14 cellular contexts compared by ENCODE assay signal in the genomic region with DNA sequence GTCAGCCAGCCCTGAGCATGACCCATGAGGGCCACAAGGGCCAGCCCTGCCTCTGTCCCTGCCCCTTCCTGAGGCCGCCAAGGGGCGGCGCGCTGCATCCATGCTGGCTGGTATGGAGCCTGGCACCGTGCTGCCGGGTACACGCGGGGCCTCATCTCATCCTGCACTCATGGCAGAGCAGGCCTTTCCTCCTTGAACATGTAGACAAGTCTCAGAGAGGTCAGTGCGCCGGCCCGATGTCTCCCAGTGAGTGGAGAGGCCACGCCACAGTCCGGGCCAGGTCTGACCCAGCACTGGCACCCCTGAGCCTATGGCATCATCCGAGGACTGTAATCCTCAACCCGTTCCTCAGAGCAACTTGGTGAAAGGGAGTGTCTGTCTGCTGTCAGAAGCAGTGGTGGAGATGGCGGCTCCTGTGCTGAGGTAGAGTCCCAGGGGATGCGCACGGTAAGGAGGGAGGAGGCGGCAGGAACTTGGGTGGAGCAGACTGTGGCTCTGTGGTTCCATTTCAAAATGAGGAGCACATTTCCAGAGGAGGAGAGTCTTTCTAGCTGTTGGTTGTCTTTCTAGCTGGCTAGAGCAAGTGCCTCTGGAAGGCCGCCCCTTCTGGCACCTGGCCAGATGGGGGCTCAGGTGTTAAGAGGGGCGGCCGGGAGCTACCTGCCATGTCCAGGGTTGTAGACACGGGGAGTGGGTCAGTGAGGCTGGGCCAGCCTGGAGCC. TPM values are rescaled to one million over a fixed set of nuclear protein-coding genes. Genes with fewer than 3 reads are reported as not detected.
DNase-seq lines count a peak whose midpoint lies in the region; ATAC-seq and TF ChIP-seq lines count a peak whose summit lies in the region.
"Had no signal": no experiment of that assay in that cellular context is flagged by ENCODE, and none has a peak within 500 bp of the region (broad histone marks: within the 10 kb centered on the region; RNA-seq: fewer than 3 reads in every experiment).

No MANE protein-coding gene starts in this region.

- no peak overlapping the region for H3K4me3 ChIP-seq in CD8-positive, alpha-beta memory T cell (ENCODE audit: low read length)
- H3K4me3 ChIP-seq in ascending aorta (no peak overlapping the region), right atrium auricular region (no peak overlapping the region)

- H3K27me3 ChIP-seq in CD8-positive, alpha-beta memory T cell (ENCODE audit: insufficient read depth, low read length, poor library complexity, severe bottlenecking), result no peaks in the 10 kb centered on the region
- H3K27me3 ChIP-seq in ascending aorta (no peaks in the 10 kb centered on the region), right atrium auricular region (no peaks in the 10 kb centered on the region)

- peak overlapping the region in 1 of 8 donors; percentile 63 for H3K27ac Mint-ChIP-seq in CD8-positive, alpha-beta memory T cell
- H3K27ac Mint-ChIP-seq: activated T-helper 2 cell treated with anti-CD3 and anti-CD28 coated beads, Interferon-gamma antibody, Interleukin-2, Interleukin-4, amounts not matched to agents 10 μg/mL and 5 μg/mL and 100 μg/mL, durations not matched to agents 14 hours and 24 hours and 36 hours had no signal

- H3K27ac ChIP-seq in CD8-positive, alpha-beta memory T cell (ENCODE audit: low read depth, low read length), result peak overlapping the region; percentile 31
- H3K27ac ChIP-seq in ascending aorta (peak overlapping the region; percentile 77), right atrium auricular region (peak overlapping the region; percentile 42 to 56)
- H3K27ac ChIP-seq: C4-2B had no signal

- TF ChIP-seq CTCF in ascending aorta (IDR thresholded peaks at IDR 0.05), result peak; percentile 6 to 47 (median 23)
- TF ChIP-seq CTCF in right atrium auricular region (IDR thresholded peaks at IDR 0.05), result no peak

- intact Hi-C loops in ascending aorta (cut with DNase I) (loop anchor here (2.0 kb wide), 1 partner anchor 33 kb away; no protein-coding TSS in a partner anchor), sciatic nerve (cut with DNase I) (no loop called here)

- no peak overlapping the region for H3K4me3 Mint-ChIP-seq in CD8-positive, alpha-beta memory T cell

- DNase-seq in CD8-positive, alpha-beta memory T cell, result no peak
- peak in 1 of 2 donors; percentile 73 for DNase-seq in ascending aorta (ENCODE audit: low spot score in 2 of 2)
- DNase-seq in right atrium auricular region (ENCODE audit: low spot score), result no peak
- DNase-seq in sciatic nerve (ENCODE audit: low spot score), result no peak
- no peak for DNase-seq in NCI-H1092 treated with DMSO at 0.1 percent for 48 hours (lab: John Stamatoyannopoulos, UW)
- DNase-seq in KBM-7, result no peak
- DNase-seq: dermis blood vessel endothelial cell; NCI-H446 treated with DMSO at 0.1 percent for 48 hours; SHP77; stimulated activated naive CD4-positive, alpha-beta T cell treated with Interleukin-2 at 50 U/mL for 16 hours had no signal

- CTCF ChIA-PET in CD8-positive, alpha-beta memory T cell (lab: Charles Lee), result no interaction called here

- peaks cover 0 to 53% (median 7%) of the 10 kb centered on the region in 3 donors for H3K36me3 Mint-ChIP-seq in CD8-positive, alpha-beta memory T cell

- ATAC-seq in sciatic nerve (peak; percentile 64), GM18870 (IDR thresholded peaks at IDR 0.05; ENCODE audit: unreplicated experiment) (no peak), GM21423 (IDR thresholded peaks at IDR 0.05; ENCODE audit: unreplicated experiment) (no peak)

- no peaks in the 10 kb centered on the region for H3K27me3 Mint-ChIP-seq in CD8-positive, alpha-beta memory T cell

- POLR2A ChIA-PET in CD8-positive, alpha-beta memory T cell (lab: Charles Lee), result no interaction called here

- no peaks in the 10 kb centered on the region for H3K9me3 ChIP-seq in CD8-positive, alpha-beta memory T cell (ENCODE audit: low read length)
- no peaks in the 10 kb centered on the region for H3K9me3 ChIP-seq in ascending aorta
- no peaks in the 10 kb centered on the region for H3K9me3 ChIP-seq in right atrium auricular region

- H3K9me3 Mint-ChIP-seq in CD8-positive, alpha-beta memory T cell, result no peaks in the 10 kb centered on the region
- H3K9me3 Mint-ChIP-seq: activated T-helper 2 cell treated with anti-CD3 and anti-CD28 coated beads, Interferon-gamma antibody, Interleukin-2, Interleukin-4, amounts not matched to agents 10 μg/mL and 5 μg/mL and 100 μg/mL, durations not matched to agents 14 hours and 24 hours and 36 hours had no signal

- in situ Hi-C loops in KBM-7 (cut with MboI; ENCODE audit: low pct_unique_long_range_greater_than_20kb, low sequenced_read_pairs), result no loop called here

- H3K36me3 ChIP-seq in CD8-positive, alpha-beta memory T cell (ENCODE audit: insufficient read depth, low read length), result no peaks in the 10 kb centered on the region
- H3K36me3 ChIP-seq in ascending aorta (peaks cover 17 to 43% of the 10 kb centered on the region in 2 donors), right atrium auricular region (peaks cover 35% of the 10 kb centered on the region)

- no peaks in the 10 kb centered on the region for H3K4me1 Mint-ChIP-seq in CD8-positive, alpha-beta memory T cell

- no peaks in the 10 kb centered on the region for H3K4me1 ChIP-seq in CD8-positive, alpha-beta memory T cell (ENCODE audit: insufficient read depth, low read length)
- H3K4me1 ChIP-seq in ascending aorta (peaks cover 9 to 26% of the 10 kb centered on the region in 2 donors), right atrium auricular region (peaks cover 0 to 22% of the 10 kb centered on the region in 2 donors)

RNA-seq across cellular contexts. Expression of a gene that starts 32.8 kb away (rescaled TPM):
- 10 to 100 TPM; 25.2 to 25.6 TPM for total RNA-seq in CD8-positive, alpha-beta memory T cell
- polyA plus RNA-seq in CD8-positive, alpha-beta memory T cell, result 13.8 TPM
- total RNA-seq in ascending aorta (39.8 TPM), right atrium auricular region (10 to 100 TPM; 10.5 to 11.4 TPM), sciatic nerve (28.1 TPM)

RNA-seq across cellular contexts. Expression of a gene that starts 32.8 kb away (rescaled TPM):
- total RNA-seq in CD8-positive, alpha-beta memory T cell, result 10 to 100 TPM; 22.3 to 24.9 TPM
- polyA plus RNA-seq in CD8-positive, alpha-beta memory T cell, result 14.2 TPM
- total RNA-seq in ascending aorta, result 74.5 TPM
- total RNA-seq in right atrium auricular region, result 10 to 100 TPM; 66.9 to 68.8 TPM
- 27.8 TPM for total RNA-seq in sciatic nerve

Comparison
In these comparisons a context has a peak if more than half of its experiments do, and no peak if none do; other contexts are left out.
1. CTCF ChIP-seq: peak in ascending aorta (3 of 3); none in right atrium auricular region (0 of 2).
2. Peak in every context shown above with its lines, with median percentiles within 50 percentile points of each other: H3K27ac ChIP-seq.